ENCODE assay signal across 8 cellular contexts in the genomic region with DNA sequence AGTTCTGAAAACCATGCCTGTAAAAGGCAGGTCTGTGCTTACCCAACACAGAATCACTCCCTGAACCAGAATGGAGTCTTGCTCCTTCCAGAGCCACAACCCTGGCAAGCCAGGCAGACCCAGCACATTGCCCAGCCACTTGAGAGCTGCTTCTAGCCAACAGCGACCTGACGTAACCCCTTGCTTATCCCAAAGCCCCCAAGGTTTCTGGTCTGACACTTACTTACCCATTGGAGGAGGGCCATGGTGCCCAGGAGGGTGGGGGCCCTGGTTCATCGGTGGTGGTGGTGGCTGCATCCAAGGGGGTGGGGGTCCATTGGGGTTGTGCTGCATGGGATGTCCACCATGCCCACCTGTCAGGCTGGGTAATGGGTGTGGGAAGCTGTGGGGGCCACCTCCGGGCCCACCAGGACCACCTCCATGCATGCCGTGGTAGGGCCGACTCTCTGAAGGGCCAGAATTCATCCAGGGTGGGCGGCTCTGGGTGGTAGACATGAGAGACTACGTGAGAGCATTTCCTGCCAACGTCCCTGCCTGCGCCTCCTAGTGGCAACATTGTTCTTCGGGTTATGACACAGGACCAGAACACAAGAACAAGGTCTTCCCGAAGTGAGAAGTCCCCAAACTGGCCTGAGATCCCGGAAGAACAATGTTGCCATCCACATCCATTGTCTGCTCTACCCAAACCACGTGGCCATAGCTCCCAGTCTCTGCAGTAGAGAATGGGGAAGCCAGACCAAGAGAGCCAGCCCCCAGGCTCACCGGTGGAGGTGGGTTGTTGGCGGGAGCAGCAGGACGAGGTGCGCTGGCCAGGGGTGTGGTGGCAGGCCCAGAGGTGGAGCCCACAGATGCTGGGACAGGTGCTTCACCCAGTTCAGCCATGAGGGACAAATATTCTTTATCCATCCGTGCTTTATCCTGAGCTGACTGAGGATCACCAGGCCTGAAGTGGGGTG. TPM values are rescaled to one million over a fixed set of nuclear protein-coding genes. Genes with fewer than 3 reads are reported as not detected.
DNase-seq lines count a peak whose midpoint lies in the region; ATAC-seq, FAIRE-seq and TF ChIP-seq lines count a peak whose summit lies in the region.

No MANE protein-coding gene starts in this region.

- no peaks in the 10 kb centered on the region for H3K9me3 ChIP-seq in CD4-positive, alpha-beta T cell (ENCODE audit: control insufficient read depth, low read length)
- H3K9me3 ChIP-seq in astrocyte (ENCODE audit: insufficient read depth, low read depth, low read length), result no peaks in the 10 kb centered on the region

- peak overlapping the region; percentile 72 for H3K27ac ChIP-seq in CD4-positive, alpha-beta T cell (ENCODE audit: low read depth, low read length)
- H3K27ac ChIP-seq in astrocyte (ENCODE audit: low read depth, low read length), result no peak overlapping the region

- peak overlapping the region; percentile 85 for H3K27ac Mint-ChIP-seq in CD4-positive, alpha-beta T cell
- no peak overlapping the region for H3K27ac Mint-ChIP-seq in astrocyte (ENCODE audit: unreplicated experiment)

- H3K9me3 Mint-ChIP-seq in CD4-positive, alpha-beta T cell, result no peaks in the 10 kb centered on the region
- H3K9me3 Mint-ChIP-seq in astrocyte (ENCODE audit: unreplicated experiment), result no peaks in the 10 kb centered on the region

- peak; percentile 65 to 84 (median 80) for DNase-seq in CD4-positive, alpha-beta T cell
- DNase-seq in HT1080 (ENCODE audit: low read depth) (peak; percentile 43), T-helper 1 cell (peak; percentile 50 to 86 (median 73)), astrocyte (ENCODE audit: low read depth) (peak; percentile 32), islet precursor cell (peak; percentile 88), DMS153 treated with DMSO at 0.1 percent for 48 hours (lab: John Stamatoyannopoulos, UW; ENCODE audit: unreplicated experiment) (no peak)
- peak; percentile 86 to 89 for DNase-seq in stimulated activated CD4-positive, alpha-beta T cell treated with anti-CD3 and anti-CD28 coated beads, Interleukin-2, amount 100 ng/mL, for 24 hours

- H4K20me1 ChIP-seq in astrocyte (ENCODE audit: insufficient read depth, low read length), result peaks cover 92% of the 10 kb centered on the region

- H3K4me2 ChIP-seq in astrocyte (ENCODE audit: low read length), result no peak overlapping the region

- H3K4me1 Mint-ChIP-seq in CD4-positive, alpha-beta T cell (ENCODE audit: low read depth), result peaks cover 87% of the 10 kb centered on the region
- peaks cover 23% of the 10 kb centered on the region for H3K4me1 Mint-ChIP-seq in astrocyte (ENCODE audit: low read depth, unreplicated experiment)

- intact Hi-C loops in CD4-positive, alpha-beta T cell (cut with DNase I, micrococcal nuclease), result loop anchor here (1.0 to 2.0 kb wide), 3 partner anchors 10 to 79 kb away; no protein-coding TSS in a partner anchor

- POLR2A ChIA-PET in CD4-positive, alpha-beta T cell (lab: Charles Lee), result interaction anchor here (1.0 to 15.0 kb wide), 3 partner anchors 7 to 108 kb away, joined by 5 to 634 read pairs (median 363); partner anchors contain the start of genes RASGRP2 and SF1

- no peak overlapping the region for H3K9ac ChIP-seq in astrocyte (ENCODE audit: low read length)

- CTCF ChIA-PET in CD4-positive, alpha-beta T cell (lab: Charles Lee), result interaction anchor here (0.7 to 1.9 kb wide), 5 partner anchors 9 to 24 kb away, joined by 3 to 13 read pairs (median 4); partner anchors contain the start of genes RASGRP2 and SF1

- no peaks in the 10 kb centered on the region for H3K27me3 ChIP-seq in CD4-positive, alpha-beta T cell (ENCODE audit: control insufficient read depth, insufficient read depth, low read length)
- H3K27me3 ChIP-seq in astrocyte (ENCODE audit: insufficient read depth, low read length), result no peaks in the 10 kb centered on the region

- H3K36me3 Mint-ChIP-seq in CD4-positive, alpha-beta T cell (ENCODE audit: low read depth), result peaks cover 100% of the 10 kb centered on the region
- peaks cover 7% of the 10 kb centered on the region for H3K36me3 Mint-ChIP-seq in astrocyte (ENCODE audit: low read depth, unreplicated experiment)

- no peak for FAIRE-seq in astrocyte (lab: Jason Lieb, UNC)

- peak overlapping the region; percentile 84 for H3K4me3 Mint-ChIP-seq in CD4-positive, alpha-beta T cell
- no peak overlapping the region for H3K4me3 Mint-ChIP-seq in astrocyte (ENCODE audit: unreplicated experiment)

- peaks cover 71% of the 10 kb centered on the region for H3K36me3 ChIP-seq in astrocyte (ENCODE audit: insufficient read depth, low read length)

- H3K79me2 ChIP-seq in astrocyte (ENCODE audit: insufficient read depth, low read length), result peaks cover 51% of the 10 kb centered on the region

- no peaks in the 10 kb centered on the region for H3K27me3 Mint-ChIP-seq in CD4-positive, alpha-beta T cell
- H3K27me3 Mint-ChIP-seq in astrocyte (ENCODE audit: low read depth, unreplicated experiment), result no peaks in the 10 kb centered on the region

- peaks cover 22% of the 10 kb centered on the region for H3K4me1 ChIP-seq in astrocyte (ENCODE audit: insufficient read depth, low read length)

- no peak overlapping the region for H2AFZ ChIP-seq in astrocyte (ENCODE audit: low read depth, low read length)

- peak; percentile 24 for ATAC-seq in CD4-positive, alpha-beta T cell (ENCODE audit: poor library complexity)
- no peak for ATAC-seq in GM21526 (IDR thresholded peaks at IDR 0.05; ENCODE audit: low FRiP score, unreplicated experiment)

- no peak overlapping the region for H3K4me3 ChIP-seq in astrocyte (ENCODE audit: insufficient read depth, low read depth, low read length)

- peak; percentile 74 for TF ChIP-seq CTCF in CD4-positive, alpha-beta T cell (IDR thresholded peaks at IDR 0.05)
- peak; percentile 71 for TF ChIP-seq CTCF in astrocyte (IDR thresholded peaks at IDR 0.05; ENCODE audit: insufficient read depth, low read depth, low read length)

RNA-seq across cellular contexts. Expression of gene PYGM, which starts 7.8 kb away (rescaled TPM):
- 1 to 10 TPM; 5.0 to 6.0 TPM for total RNA-seq in CD4-positive, alpha-beta T cell
- 0.02 TPM in 1 of 2 replicates, not detected in the other for total RNA-seq in HT1080 (2014; rRNA removed; shearing (Covaris generic))
- polyA plus RNA-seq in HT1080 (2015; cell fraction: cytosol; rRNA removed), result not detected in 2 replicates
- polyA plus RNA-seq in HT1080 (2015; cell fraction: nucleus; rRNA removed), result 0.09 and 0.11 TPM in 2 replicates
- total RNA-seq in astrocyte, result 0.68 and 1.0 TPM in 2 replicates

RNA-seq across cellular contexts. Expression of gene SF1, which starts 10.7 kb away (rescaled TPM):
- total RNA-seq in CD4-positive, alpha-beta T cell, result 1,000 to 10,000 TPM; 1,632 to 1,657 TPM
- 110 and 153 TPM in 2 replicates for total RNA-seq in HT1080 (2014; rRNA removed; shearing (Covaris generic))
- 165 and 231 TPM in 2 replicates for polyA plus RNA-seq in HT1080 (2015; cell fraction: cytosol; rRNA removed)
- polyA plus RNA-seq in HT1080 (2015; cell fraction: nucleus; rRNA removed), result 334 and 342 TPM in 2 replicates
- 210 and 215 TPM in 2 replicates for total RNA-seq in astrocyte

RNA-seq across cellular contexts. Expression of gene RASGRP2, which starts 23.7 kb away (rescaled TPM):
- total RNA-seq in CD4-positive, alpha-beta T cell, result 100 to 1,000 TPM; 668 to 672 TPM
- not detected in 2 replicates for total RNA-seq in HT1080 (2014; rRNA removed; shearing (Covaris generic))
- polyA plus RNA-seq in HT1080 (2015; cell fraction: cytosol; rRNA removed), result not detected in 2 replicates
- polyA plus RNA-seq in HT1080 (2015; cell fraction: nucleus; rRNA removed), result not detected in 2 replicates
- 3.9 and 5.4 TPM in 2 replicates for total RNA-seq in astrocyte

RNA-seq across cellular contexts. Expression of gene MAP4K2, which starts 35.4 kb away (rescaled TPM):
- total RNA-seq in CD4-positive, alpha-beta T cell, result 10 to 100 TPM; 71.9 to 74.1 TPM
- 19.2 and 23.3 TPM in 2 replicates for total RNA-seq in HT1080 (2014; rRNA removed; shearing (Covaris generic))
- polyA plus RNA-seq in HT1080 (2015; cell fraction: cytosol; rRNA removed), result 13.7 and 22.1 TPM in 2 replicates
- 26.9 and 31.6 TPM in 2 replicates for polyA plus RNA-seq in HT1080 (2015; cell fraction: nucleus; rRNA removed)
- 11.2 and 12.3 TPM in 2 replicates for total RNA-seq in astrocyte

RNA-seq across cellular contexts. Expression of gene MEN1, which starts 42.7 kb away (rescaled TPM):
- 10 to 100 TPM; 16.4 to 17.7 TPM for total RNA-seq in CD4-positive, alpha-beta T cell
- total RNA-seq in HT1080 (2014; rRNA removed; shearing (Covaris generic)), result 22.3 and 34.1 TPM in 2 replicates
- 49.3 and 56.7 TPM in 2 replicates for polyA plus RNA-seq in HT1080 (2015; cell fraction: cytosol; rRNA removed)
- 71.2 and 75.4 TPM in 2 replicates for polyA plus RNA-seq in HT1080 (2015; cell fraction: nucleus; rRNA removed)
- total RNA-seq in astrocyte, result 26.0 and 27.5 TPM in 2 replicates

Comparison
In these comparisons a context has a peak if more than half of its experiments do, and no peak if none do; other contexts are left out.
1. RNA of gene RASGRP2, which starts 23.7 kb away (total RNA-seq): 668 to 672 TPM in CD4-positive, alpha-beta T cell; 3.9 to 5.4 TPM in astrocyte and not detected in HT1080; every median in the first group is over 100 times any median in the second.